Comparison of ENCODE assay signal across 9 cellular contexts in the genomic region with DNA sequence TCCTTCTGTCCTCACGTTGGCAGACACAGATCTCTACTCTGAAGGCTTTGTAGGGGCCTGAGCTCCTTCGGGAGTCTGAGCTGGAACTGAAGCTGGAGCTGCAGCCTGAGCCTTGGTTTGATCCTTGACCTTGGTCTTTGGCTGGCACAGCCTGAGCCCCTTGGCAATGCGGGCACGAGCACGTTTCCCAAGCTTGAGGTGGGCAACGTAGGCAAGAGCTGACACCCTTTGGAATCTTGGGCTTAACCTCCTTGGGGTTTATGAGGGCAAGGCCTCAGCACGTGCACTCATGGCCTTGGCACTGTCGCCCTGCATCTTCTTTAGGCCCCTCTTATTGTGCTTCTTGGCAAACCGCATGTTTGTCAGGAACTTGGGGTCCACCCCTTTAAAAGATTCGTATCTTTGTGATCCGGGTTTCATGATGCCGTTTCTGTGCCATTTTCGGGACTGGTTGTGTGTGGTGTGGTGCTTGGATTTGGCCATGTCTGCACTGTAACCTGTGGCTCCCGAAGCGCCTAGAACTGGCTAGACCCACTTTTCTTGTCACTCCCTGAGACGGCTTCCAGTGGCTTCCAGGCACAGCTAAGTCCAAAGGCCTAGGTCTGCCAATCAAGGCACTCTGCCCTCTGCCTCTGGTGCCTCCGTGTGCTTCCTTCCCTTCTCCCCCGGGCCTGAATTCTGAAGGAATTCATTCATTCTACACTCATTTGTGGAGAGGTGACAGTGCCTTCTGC. TPM values are rescaled to one million over a fixed set of nuclear protein-coding genes. Genes with fewer than 3 reads are reported as not detected.
DNase-seq lines count a peak whose midpoint lies in the region; ATAC-seq, FAIRE-seq and TF ChIP-seq lines count a peak whose summit lies in the region.
"Had no signal": no experiment of that assay in that cellular context is flagged by ENCODE, and none has a peak within 500 bp of the region (broad histone marks: within the 10 kb centered on the region; RNA-seq: fewer than 3 reads in every experiment).

No MANE protein-coding gene starts in this region.

- POLR2A ChIA-PET in A549 (lab: Yijun Ruan, JAX) (interaction anchor here (0.9 to 2.8 kb wide), 5 partner anchors 12 to 160 kb away, joined by 3 to 10 read pairs (median 6); a partner anchor contains a TSS), HCT116 (lab: Charles Lee) (interaction anchor here (0.6 kb wide), 1 partner anchor 102 kb away, joined by 3 read pairs; no protein-coding TSS in a partner anchor)

- H3K4me1 ChIP-seq in A549 (peaks cover 42% of the 10 kb centered on the region), HCT116 (ENCODE audit: control insufficient read depth in 1 of 2, insufficient read depth in 2 of 2, low read length in 2 of 2) (peaks cover 21 to 49% of the 10 kb centered on the region in 2 experiments), mucosa of rectum (ENCODE audit: control insufficient read depth in 2 of 2, insufficient read depth in 2 of 2, low read length in 2 of 2) (peaks cover 54 to 58% of the 10 kb centered on the region in 2 donors)

- peak overlapping the region; percentile 85 for H3K4me3 Mint-ChIP-seq in activated naive CD8-positive, alpha-beta T cell treated with anti-CD3 and anti-CD28 coated beads, Interleukin-2, amount 50 U/mL, for 24 hours

- H2AFZ ChIP-seq in HCT116 (ENCODE audit: low read depth, low read length, poor library complexity, severe bottlenecking) = no peak overlapping the region

- DNase-seq in A549 (ENCODE audit: low read depth in 1 of 2, low spot score in 1 of 2) (no peak), HCT116 (ENCODE audit: low read depth, low spot score) (no peak), DMS53 treated with DMSO at 0.1 percent for 48 hours (lab: John Stamatoyannopoulos, UW; ENCODE audit: unreplicated experiment) (no peak), COLO829 (ENCODE audit: low spot score) (no peak)
- DNase-seq in activated naive CD8-positive, alpha-beta T cell treated with anti-CD3 and anti-CD28 coated beads, Interleukin-2, amount 50 U/mL, for 24 hours = no peak
- DNase-seq in stimulated activated CD4-positive, alpha-beta T cell treated with anti-CD3 and anti-CD28 coated beads, Interleukin-4, amount 100 ng/mL, for 24 hours = no peak
- DNase-seq in stimulated activated naive CD4-positive, alpha-beta T cell treated with Interleukin-2 at 50 U/mL for 16 hours (lab: John Stamatoyannopoulos, UW) = no peak

- 87% methylated on average over 15 of the region's 18 CpGs for WGBS in A549 (ENCODE audit: missing lambda C conversion rate)

- H3K9me3 Mint-ChIP-seq in activated naive CD8-positive, alpha-beta T cell treated with anti-CD3 and anti-CD28 coated beads, Interleukin-2, amount 50 U/mL, for 24 hours = no peaks in the 10 kb centered on the region

- intact Hi-C loops in HCT116 (cut with micrococcal nuclease) = loop anchor here (5.0 kb wide), 1 partner anchor 159 kb away; a partner anchor contains a TSS

- peak overlapping the region; percentile 69 for H3K4me2 ChIP-seq in A549
- peak overlapping the region; percentile 87 for H3K4me2 ChIP-seq in HCT116 (ENCODE audit: low read length)

- no peak for TF ChIP-seq POLR2A in A549 (IDR thresholded peaks at IDR 0.05; ENCODE audit: low read length)
- TF ChIP-seq POLR2A in HCT116 (IDR thresholded peaks at IDR 0.05; ENCODE audit: borderline replicate concordance, extremely low read depth, insufficient read depth, insufficient read length) = no peak

- no peaks in the 10 kb centered on the region for H3K27me3 ChIP-seq in HCT116 (ENCODE audit: insufficient read depth, low read length)
- H3K27me3 ChIP-seq in mucosa of rectum (ENCODE audit: control insufficient read depth in 2 of 2, insufficient read depth in 2 of 2, low read length in 2 of 2) = no peaks in the 10 kb centered on the region

- peaks cover 52% of the 10 kb centered on the region for H3K4me1 Mint-ChIP-seq in activated naive CD8-positive, alpha-beta T cell treated with anti-CD3 and anti-CD28 coated beads, Interleukin-2, amount 50 U/mL, for 24 hours

- FAIRE-seq in A549 (lab: Jason Lieb, UNC) = no peak
- FAIRE-seq: D721Med had no signal

- TSS peak; percentile 50 for BruUV-seq in HCT116 (replicated peaks; lab: Mats Ljungman, UMichigan)

- H3K27ac ChIP-seq in A549 (peak overlapping the region; percentile 99), HCT116 (ENCODE audit: low read depth, low read length) (no peak overlapping the region), mucosa of rectum (ENCODE audit: low read depth in 2 of 2, low read length in 2 of 2) (peak overlapping the region; percentile 95)

- RAD21 ChIA-PET in HCT116 (lab: Charles Lee; ENCODE audit: low non-redundant PET in 1 of 2, low total read pairs in 2 of 2, uncharacterized antibody in 2 of 2, unreplicated experiment in 2 of 2) = no interaction called here

- TF ChIP-seq EP300 in A549 (IDR thresholded peaks at IDR 0.05) = no peak

- peaks cover 8% of the 10 kb centered on the region for H3K36me3 Mint-ChIP-seq in activated naive CD8-positive, alpha-beta T cell treated with anti-CD3 and anti-CD28 coated beads, Interleukin-2, amount 50 U/mL, for 24 hours (ENCODE audit: low read depth)

- H3K9me2 ChIP-seq in HCT116 (ENCODE audit: insufficient read depth) = no peaks in the 10 kb centered on the region

- no peak for TF ChIP-seq CTCF in A549 (IDR thresholded peaks at IDR 0.05)
- TF ChIP-seq CTCF in HCT116 (IDR thresholded peaks at IDR 0.05 in 2 of 3, conservative IDR thresholded peaks at IDR 0.05 in 1 of 3; ENCODE audit: borderline replicate concordance in 1 of 3, insufficient read depth in 1 of 3, low read depth in 2 of 3, low read length in 2 of 3) = no peak

- ATAC-seq in A549 (no peak), HCT116 (no peak)
- no peak for ATAC-seq in activated naive CD8-positive, alpha-beta T cell treated with anti-CD3 and anti-CD28 coated beads, Interleukin-2, amount 50 U/mL, for 24 hours

- H3K27ac Mint-ChIP-seq in activated naive CD8-positive, alpha-beta T cell treated with anti-CD3 and anti-CD28 coated beads, Interleukin-2, amount 50 U/mL, for 24 hours = peak overlapping the region; percentile 90

- H3K9ac ChIP-seq in HCT116 (ENCODE audit: low read length) = peak overlapping the region; percentile 64
- H3K9ac ChIP-seq in mucosa of rectum (ENCODE audit: low read depth in 1 of 2, low read length in 2 of 2) = peak overlapping the region; percentile 84 to 92

- H3K27me3 Mint-ChIP-seq in activated naive CD8-positive, alpha-beta T cell treated with anti-CD3 and anti-CD28 coated beads, Interleukin-2, amount 50 U/mL, for 24 hours = peaks cover 28% of the 10 kb centered on the region

- TF ChIP-seq RAD21 in A549 (conservative IDR thresholded peaks at IDR 0.05 in 1 of 2, IDR thresholded peaks at IDR 0.05 in 1 of 2) (no peak), HCT116 (IDR thresholded peaks at IDR 0.05; ENCODE audit: low read depth) (no peak)

- no peaks in the 10 kb centered on the region for H3K36me3 ChIP-seq in HCT116 (ENCODE audit: control insufficient read depth in 1 of 2, insufficient read depth in 2 of 2, low read length in 2 of 2)
- no peaks in the 10 kb centered on the region for H3K36me3 ChIP-seq in mucosa of rectum (ENCODE audit: control insufficient read depth in 2 of 2, insufficient read depth in 2 of 2, low read length in 2 of 2)

- CTCF ChIA-PET in A549 (lab: Yijun Ruan, JAX) (interaction anchor here (0.9 to 3.1 kb wide), 11 partner anchors 10 to 188 kb away, joined by 3 to 12 read pairs (median 3); no protein-coding TSS in a partner anchor), HCT116 (lab: Charles Lee) (no interaction called here)

- H4K20me1 ChIP-seq in HCT116 (ENCODE audit: insufficient read depth) = no peaks in the 10 kb centered on the region

- H3K79me2 ChIP-seq in HCT116 (ENCODE audit: insufficient read depth, low read length) = no peaks in the 10 kb centered on the region

- H3K4me3 ChIP-seq in A549 (peak overlapping the region; percentile 87; the same call in 1 of the 3 replicates), HCT116 (replicated peaks in 1 of 2; ENCODE audit: low read depth in 1 of 2, low read length in 2 of 2) (peak overlapping the region; percentile 43 to 60; a peak in 3 of 4 replicates), mucosa of rectum (ENCODE audit: low read length in 2 of 2) (peak overlapping the region; percentile 73 to 78)

- H3K9me3 ChIP-seq in A549 (no peaks in the 10 kb centered on the region), HCT116 (ENCODE audit: control insufficient read depth in 1 of 2, insufficient read depth in 1 of 2, low read depth in 1 of 2, low read length in 2 of 2) (no peaks in the 10 kb centered on the region), mucosa of rectum (ENCODE audit: control insufficient read depth in 2 of 2, low read length in 2 of 2) (no peaks in the 10 kb centered on the region)

TF ChIP-seq in A549, 52 proteins besides CTCF, POLR2A, EP300 and RAD21 (continues in another document):
- TF ChIP-seq KDM1A (IDR thresholded peaks at IDR 0.05; ENCODE audit: low read depth) (no peak), HOXB5 (CRISPR knock-in tag; IDR thresholded peaks at IDR 0.05) (no peak), EHF (CRISPR knock-in tag; IDR thresholded peaks at IDR 0.05) (no peak), ZFP36 (IDR thresholded peaks at IDR 0.05; ENCODE audit: borderline replicate concordance, partially characterized antibody) (no peak), TP53 (CRISPR knock-in tag; IDR thresholded peaks at IDR 0.05) (no peak), FOSB (CRISPR knock-in tag; IDR thresholded peaks at IDR 0.05) (no peak)
- TF ChIP-seq, protein P1, sequence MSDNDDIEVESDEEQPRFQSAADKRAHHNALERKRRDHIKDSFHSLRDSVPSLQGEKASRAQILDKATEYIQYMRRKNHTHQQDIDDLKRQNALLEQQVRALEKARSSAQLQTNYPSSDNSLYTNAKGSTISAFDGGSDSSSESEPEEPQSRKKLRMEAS (IDR thresholded peaks at IDR 0.05) = no peak

TF ChIP-seq in HCT116, 20 proteins besides CTCF, POLR2A, EP300 and RAD21 (continues in another document):
- no peak for TF ChIP-seq ZNF274 (IDR thresholded peaks at IDR 0.05; ENCODE audit: low read depth, low read length)

RNA-seq across cellular contexts. Expression of a gene that starts 1.4 kb away (rescaled TPM):
- 18.6 and 21.7 TPM in 2 replicates for polyA plus RNA-seq in A549 (2011; rRNA removed)
- 6.3 and 7.3 TPM in 2 replicates for polyA plus RNA-seq in A549 (2012; cell fraction: cytosol; rRNA removed)
- 8.6 and 12.3 TPM in 2 replicates for polyA plus RNA-seq in A549 (2012; cell fraction: nucleus; rRNA removed)
- polyA plus RNA-seq in A549 (2017; fragmentation: RNase III; extraction: RNeasy Plus Mini Kit Qiagen cat#74134 plus additional on column Dnase treatment) = 14.1 to 17.9 TPM (median 15.7 TPM) in 3 replicates
- 22.4 and 24.8 TPM in 2 replicates for polyA minus RNA-seq in A549 (2011; rRNA and poly(A)+ RNA removed)
- 7.9 TPM for total RNA-seq in HCT116 (2021; ENCODE audit: unreplicated experiment)
- polyA plus RNA-seq in HCT116 (2012) = 4.1 and 5.5 TPM in 2 replicates
